ENCODE assay signal across 8 cellular contexts in genomic region chr3:48695113-48695753, GRCh38. TPM values are rescaled to one million over a fixed set of nuclear protein-coding genes. Genes with fewer than 3 reads are reported as not detected.
A peak's percentile ranks its signal among the peaks of the same experiment; 100 is the strongest.
DNase-seq lines count a peak whose midpoint lies in the region; ATAC-seq, FAIRE-seq and TF ChIP-seq lines count a peak whose summit lies in the region.

No MANE protein-coding gene starts in this region.

- intact Hi-C loops in Calu3 (cut with micrococcal nuclease; ENCODE audit: unreplicated experiment), result no loop called here
- intact Hi-C loops in adrenal gland (cut with DNase I), result no loop called here
- intact Hi-C loops in heart right ventricle (cut with DNase I), result no loop called here
- intact Hi-C loops in posterior cingulate gyrus (cut with DNase I), result no loop called here

- TF ChIP-seq POLR2A in adrenal gland (IDR thresholded peaks at IDR 0.05), result no peak
- no peak for TF ChIP-seq POLR2A in GM12891 (IDR thresholded peaks at IDR 0.05; ENCODE audit: low read depth, low read length)

- DNase-seq in Calu3, result peak; percentile 19
- DNase-seq in adrenal gland, result peak in 4 of 7 donors; percentile 26 to 44 (median 38)
- peak; percentile 60 to 62 for DNase-seq in heart right ventricle
- DNase-seq in posterior cingulate gyrus, result peak in 8 of 10 donors; percentile 23 to 93 (median 42)
- DNase-seq in GM12891 (ENCODE audit: insufficient read length, low spot score), result no peak
- DNase-seq in stimulated activated CD4-positive, alpha-beta T cell treated with anti-CD3 and anti-CD28 coated beads, Interleukin-4, amount 100 ng/mL, for 1 hour, result no peak

- no peaks in the 10 kb centered on the region for H3K9me3 Mint-ChIP-seq in Calu3 (ENCODE audit: low read depth, unreplicated experiment)

- no peaks in the 10 kb centered on the region for H3K27me3 Mint-ChIP-seq in Calu3 (ENCODE audit: unreplicated experiment)

- H3K9me3 ChIP-seq in adrenal gland (replicated peaks in 1 of 3) (no peaks in the 10 kb centered on the region), heart right ventricle (no peaks in the 10 kb centered on the region)

- peaks cover 12% of the 10 kb centered on the region for H3K4me1 Mint-ChIP-seq in Calu3 (ENCODE audit: low read depth, unreplicated experiment)

- H3K36me3 ChIP-seq in adrenal gland (replicated peaks in 1 of 2), result peaks cover 0 to 81% of the 10 kb centered on the region in 2 donors
- peaks cover 0 to 84% (median 32%) of the 10 kb centered on the region in 9 donors for H3K36me3 ChIP-seq in heart right ventricle

- no peak for FAIRE-seq in GM12891 (lab: Jason Lieb, UNC)

- H3K4me1 ChIP-seq in adrenal gland (replicated peaks in 1 of 2) (peaks cover 18 to 59% of the 10 kb centered on the region in 2 donors), heart right ventricle (peaks cover 0 to 56% (median 29%) of the 10 kb centered on the region in 9 donors)

- TF ChIP-seq CTCF in Calu3 (IDR thresholded peaks at IDR 0.05; ENCODE audit: unreplicated experiment), result no peak
- TF ChIP-seq CTCF in adrenal gland (IDR thresholded peaks at IDR 0.05), result no peak
- TF ChIP-seq CTCF in heart right ventricle (IDR thresholded peaks at IDR 0.05), result no peak

- H3K36me3 Mint-ChIP-seq in Calu3 (ENCODE audit: insufficient read depth, unreplicated experiment), result peaks cover 69% of the 10 kb centered on the region

- H3K4me3 ChIP-seq in adrenal gland (peak overlapping the region in 1 of 4 donors; percentile 34), heart right ventricle (peak overlapping the region in 9 of 10 donors; percentile 23 to 57 (median 48))

- CTCF ChIA-PET in Calu3 (lab: Charles Lee), result interaction anchor here (0.6 kb wide), 1 partner anchor 142 kb away, joined by 4 read pairs; no protein-coding TSS in a partner anchor

- peak overlapping the region; percentile 29 for H3K4me3 Mint-ChIP-seq in Calu3 (ENCODE audit: low read depth, unreplicated experiment)

- H3K27me3 ChIP-seq in adrenal gland (no peaks in the 10 kb centered on the region), heart right ventricle (no peaks in the 10 kb centered on the region)

- ATAC-seq in heart right ventricle (peak; percentile 56 to 89 (median 82)), GM19328 (IDR thresholded peaks at IDR 0.05; ENCODE audit: unreplicated experiment) (no peak), HG02970 (IDR thresholded peaks at IDR 0.05; ENCODE audit: low FRiP score, unreplicated experiment) (no peak)

- no TSS peak for BruUV-seq in Calu3 (replicated peaks; lab: Mats Ljungman, UMichigan)

- 50 to 61% (median 59%) methylated on average over 15 to 25 of the region's 25 CpGs for WGBS in adrenal gland, 4 donors
- WGBS in heart right ventricle, 2 donors, result 58 to 69% methylated on average over 25 of the region's 25 CpGs

- peak overlapping the region; percentile 13 for H3K27ac Mint-ChIP-seq in Calu3 (ENCODE audit: unreplicated experiment)

- peak overlapping the region in 4 of 5 donors; percentile 27 to 89 (median 74) for H3K27ac ChIP-seq in adrenal gland
- H3K27ac ChIP-seq in heart right ventricle, result peak overlapping the region; percentile 64 to 86 (median 77)

TF ChIP-seq in GM12891, 5 proteins besides CTCF, POLR2A, EP300 and RAD21:
- TF ChIP-seq POU2F2 (IDR thresholded peaks at IDR 0.05; ENCODE audit: low read depth, low read length), result no peak
- no peak for TF ChIP-seq POLR2AphosphoS5 (IDR thresholded peaks at IDR 0.05; ENCODE audit: low read depth, low read length)
- TF ChIP-seq SPI1 (IDR thresholded peaks at IDR 0.05; ENCODE audit: low read depth, low read length), result no peak
- no peak for TF ChIP-seq TAF1 (IDR thresholded peaks at IDR 0.05; ENCODE audit: low read depth, low read length)
- no peak for TF ChIP-seq PAX5 (IDR thresholded peaks at IDR 0.05; ENCODE audit: insufficient read depth, low read length, severe bottlenecking)

RNA-seq across cellular contexts. Expression of gene NCKIPSD, which starts 9.5 kb away (rescaled TPM):
- total RNA-seq in Calu3 (2022) (23.1 and 26.9 TPM in 2 replicates), adrenal gland (10 to 100 TPM; 21.5 to 78.7 (median 36.3) TPM), heart right ventricle (10 to 100 TPM in 9 of 10 donors, 1 to 10 TPM in 1; 9.4 to 21.1 (median 15.1) TPM)
- polyA plus RNA-seq in adrenal gland (10 to 100 TPM; 14.0 to 29.9 (median 15.7) TPM), heart right ventricle (10 to 100 TPM; 13.0 to 14.3 TPM)
- 22.4 TPM for polyA plus RNA-seq in GM12891 (2012; ENCODE audit: low read depth, missing spikeins)

RNA-seq across cellular contexts. Expression of gene IP6K2, which starts 21.8 kb away (rescaled TPM):
- total RNA-seq in Calu3 (2022) (87.0 and 105 TPM in 2 replicates), adrenal gland (100 to 1,000 TPM in 4 of 8 donors, 10 to 100 TPM in 4; 44.9 to 130 (median 98.4) TPM), heart right ventricle (10 to 100 TPM; 16.7 to 28.9 (median 19.5) TPM)
- polyA plus RNA-seq in adrenal gland (100 to 1,000 TPM in 2 of 3 donors, 10 to 100 TPM in 1; 67.2 to 185 (median 182) TPM), heart right ventricle (10 to 100 TPM; 40.4 to 81.7 TPM)
- 59.7 TPM for polyA plus RNA-seq in GM12891 (2012; ENCODE audit: low read depth, missing spikeins)

RNA-seq across cellular contexts. Expression of gene CELSR3, which starts 32.5 kb away (rescaled TPM):
- total RNA-seq in Calu3 (2022) (24.9 and 28.5 TPM in 2 replicates), adrenal gland (1 to 10 TPM in 5 of 8 donors, under 1 TPM in 3; 0.78 to 3.9 (median 1.3) TPM), heart right ventricle (under 1 TPM; 0.10 to 0.44 (median 0.17) TPM)
- polyA plus RNA-seq in adrenal gland (10 to 100 TPM in 1 of 3 donors, 1 to 10 TPM in 2; 1.4 to 23.5 (median 4.4) TPM), heart right ventricle (under 1 TPM; 0.10 to 0.44 TPM)
- 0.35 TPM for polyA plus RNA-seq in GM12891 (2012; ENCODE audit: low read depth, missing spikeins)

RNA-seq across cellular contexts. Expression of gene SLC26A6, which starts 60.0 kb away (rescaled TPM):
- 21.6 and 27.0 TPM in 2 replicates for total RNA-seq in Calu3 (2022)
- total RNA-seq in adrenal gland, result 10 to 100 TPM in 7 of 8 donors, 1 to 10 TPM in 1; 7.8 to 27.6 (median 15.7) TPM
- polyA plus RNA-seq in adrenal gland, result 10 to 100 TPM in 2 of 3 donors, 1 to 10 TPM in 1; 8.3 to 47.2 (median 23.5) TPM
- 10 to 100 TPM in 6 of 10 donors, 1 to 10 TPM in 4; 5.2 to 17.7 (median 10.2) TPM for total RNA-seq in heart right ventricle
- polyA plus RNA-seq in heart right ventricle, result 10 to 100 TPM; 11.3 to 25.4 TPM
- 6.7 TPM for polyA plus RNA-seq in GM12891 (2012; ENCODE audit: low read depth, missing spikeins)

Comparison
In these comparisons a context has a peak if more than half of its experiments do, and no peak if none do; other contexts are left out.
1. DNase-seq: peak in Calu3 (single experiment), adrenal gland (4 of 7), heart right ventricle (2 of 2) and posterior cingulate gyrus (8 of 10); none in GM12891 (single experiment) and stimulated activated CD4-positive, alpha-beta T cell treated with anti-CD3 and anti-CD28 coated beads, Interleukin-4, amount 100 ng/mL, for 1 hour (single experiment).
2. ATAC-seq: peak in heart right ventricle (8 of 8); none in GM19328 (single experiment) and HG02970 (single experiment).